ENCODE assay signal across 21 cellular contexts in the genomic region with DNA sequence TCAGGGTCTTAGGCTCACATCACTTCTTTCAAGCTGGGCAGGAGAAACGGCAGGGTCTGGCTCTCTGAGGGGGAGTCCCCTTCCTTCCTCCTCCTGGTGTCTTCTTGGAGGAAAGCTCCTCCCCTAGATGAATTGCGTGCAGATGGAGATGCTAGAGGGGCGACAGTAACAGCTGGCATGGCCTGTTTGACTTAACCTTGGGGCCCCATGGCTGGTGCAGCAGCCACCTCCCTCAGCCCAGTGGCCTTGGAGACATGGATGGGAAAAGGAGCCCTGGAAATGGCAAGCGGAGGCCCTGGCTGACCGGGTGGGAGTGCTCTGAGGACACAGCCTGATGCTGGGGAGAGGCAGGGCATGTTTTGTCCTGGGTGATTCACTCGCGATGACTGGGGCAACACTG. TPM values are rescaled to one million over a fixed set of nuclear protein-coding genes. Genes with fewer than 3 reads are reported as not detected.
A peak's percentile ranks its signal among the peaks of the same experiment; 100 is the strongest.
DNase-seq lines count a peak whose midpoint lies in the region; TF ChIP-seq lines count a peak whose summit lies in the region.
"Had no signal": no experiment of that assay in that cellular context is flagged by ENCODE, and none has a peak within 500 bp of the region (broad histone marks: within the 10 kb centered on the region; RNA-seq: fewer than 3 reads in every experiment).

No MANE protein-coding gene starts in this region.

- H3K36me3 ChIP-seq in adrenal gland (replicated peaks in 1 of 2) (no peaks in the 10 kb centered on the region), tibial nerve (no peaks in the 10 kb centered on the region)

- TF ChIP-seq POLR2A in adrenal gland (IDR thresholded peaks at IDR 0.05) (no peak), tibial nerve (IDR thresholded peaks at IDR 0.05) (no peak)

- peak overlapping the region in 3 of 5 donors; percentile 8 to 88 (median 62) for H3K27ac ChIP-seq in adrenal gland
- H3K27ac ChIP-seq in tibial nerve = no peak overlapping the region

- H3K4me3 ChIP-seq in adrenal gland (no peak overlapping the region), tibial nerve (no peak overlapping the region)

- TF ChIP-seq EP300 in tibial nerve (IDR thresholded peaks at IDR 0.05) = no peak

- no peak overlapping the region for H3K4me3 Mint-ChIP-seq in osteocyte (ENCODE audit: unreplicated experiment)
- H3K4me3 Mint-ChIP-seq: CD4-positive, CD25-positive, alpha-beta regulatory T cell had no signal

- DNase-seq in NCI-H82 (lab: John Stamatoyannopoulos, UW) (peak; percentile 29), NCI-H82 treated with DMSO at 0.1 percent for 48 hours (lab: John Stamatoyannopoulos, UW; ENCODE audit: unreplicated experiment) (no peak), NCI-H524 treated with DMSO at 0.1 percent for 48 hours (lab: John Stamatoyannopoulos, UW) (peak; percentile 71), adrenal gland (peak in 1 of 7 donors; percentile 42), osteocyte (ENCODE audit: extremely low spot score, unreplicated experiment) (no peak), tibial nerve (ENCODE audit: low spot score in 2 of 2) (no peak), GDM1 (lab: John Stamatoyannopoulos, UW) (no peak), NCI-H1092 (lab: John Stamatoyannopoulos, UW) (no peak)
- DNase-seq: 8988T; CD4-positive, CD25-positive, alpha-beta regulatory T cell; COR-L47; DMS 273 treated with DMSO at 0.1 percent for 48 hours; DND-41; NCI-H187; NCI-H69; NK-92 treated with Interleukin-12 subunit alpha and Interleukin-12 subunit beta, amount 100 ng/mL, for 24 hours; T-helper 2 cell had no signal

- no peaks in the 10 kb centered on the region for H3K9me3 Mint-ChIP-seq in osteocyte (ENCODE audit: unreplicated experiment)
- H3K9me3 Mint-ChIP-seq: CD4-positive, CD25-positive, alpha-beta regulatory T cell; IgD-negative memory B cell had no signal

- WGBS in adrenal gland, 4 donors = 48 to 66% (median 54%) methylated on average over 6 to 7 of the region's 7 CpGs
- WGBS in tibial nerve, 2 donors = 61 to 68% methylated on average over 7 of the region's 7 CpGs

- no peak for TF ChIP-seq CTCF in adrenal gland (IDR thresholded peaks at IDR 0.05)
- no peak for TF ChIP-seq CTCF in osteocyte (IDR thresholded peaks at IDR 0.05)
- TF ChIP-seq CTCF in tibial nerve (IDR thresholded peaks at IDR 0.05) = no peak

- no peaks in the 10 kb centered on the region for H3K27me3 ChIP-seq in adrenal gland
- H3K27me3 ChIP-seq in tibial nerve = peaks cover 0 to 22% of the 10 kb centered on the region in 2 donors

- H3K27ac Mint-ChIP-seq in osteocyte (ENCODE audit: unreplicated experiment) = peak overlapping the region; percentile 81
- H3K27ac Mint-ChIP-seq: CD4-positive, CD25-positive, alpha-beta regulatory T cell; IgD-negative memory B cell had no signal

- H3K9me3 ChIP-seq in adrenal gland (replicated peaks in 1 of 3) (no peaks in the 10 kb centered on the region), tibial nerve (no peaks in the 10 kb centered on the region)

- intact Hi-C loops in adrenal gland (cut with DNase I) = no loop called here

- peaks cover 26% of the 10 kb centered on the region for H3K4me1 Mint-ChIP-seq in osteocyte (ENCODE audit: unreplicated experiment)
- H3K4me1 Mint-ChIP-seq: IgD-negative memory B cell had no signal

- H3K27me3 Mint-ChIP-seq in osteocyte (ENCODE audit: unreplicated experiment) = peaks cover 2% of the 10 kb centered on the region

- H3K4me1 ChIP-seq in adrenal gland (replicated peaks in 1 of 2) (peaks cover 20 to 38% of the 10 kb centered on the region in 2 donors), tibial nerve (no peaks in the 10 kb centered on the region)

- no peaks in the 10 kb centered on the region for H3K36me3 Mint-ChIP-seq in osteocyte (ENCODE audit: unreplicated experiment)
- H3K36me3 Mint-ChIP-seq: CD4-positive, CD25-positive, alpha-beta regulatory T cell; IgD-negative memory B cell had no signal

RNA-seq across cellular contexts. Expression of a gene that starts 20.2 kb away (rescaled TPM):
- total RNA-seq in adrenal gland = 10 to 100 TPM in 6 of 8 donors, 1 to 10 TPM in 2; 5.8 to 31.0 (median 18.9) TPM
- 10 to 100 TPM in 1 of 3 donors, 1 to 10 TPM in 2; 4.9 to 11.3 (median 6.0) TPM for polyA plus RNA-seq in adrenal gland
- not detected in 2 replicates for total RNA-seq in osteocyte
- total RNA-seq in tibial nerve = 1 to 10 TPM in 1 of 4 donors, under 1 TPM in 1, not detected in 2; 0.84 to 2.0 TPM
- total RNA-seq: CD4-positive, CD25-positive, alpha-beta regulatory T cell; H4 had no signal
- polyA plus RNA-seq: AG04450; CD4-positive, CD25-positive, alpha-beta regulatory T cell; IgD-negative memory B cell had no signal

RNA-seq across cellular contexts. Expression of a gene that starts 23.8 kb away (rescaled TPM):
- total RNA-seq in adrenal gland (not detected), osteocyte (0.30 and 0.42 TPM in 2 replicates), tibial nerve (not detected)
- not detected for polyA plus RNA-seq in adrenal gland
- total RNA-seq: LHCN-M2 had no signal
- polyA plus RNA-seq: AG04450; CD4-positive, CD25-positive, alpha-beta regulatory T cell; IgD-negative memory B cell had no signal

RNA-seq across cellular contexts. Expression of a gene that starts 48.7 kb away (rescaled TPM):
- total RNA-seq in adrenal gland (10 to 100 TPM in 7 of 8 donors, 1 to 10 TPM in 1; 7.7 to 36.1 (median 24.3) TPM), osteocyte (0.40 and 1.2 TPM in 2 replicates), tibial nerve (10 to 100 TPM; 14.9 to 42.3 (median 17.0) TPM)
- 100 to 1,000 TPM in 1 of 3 donors, 10 to 100 TPM in 1, 1 to 10 TPM in 1; 5.4 to 100 (median 39.4) TPM for polyA plus RNA-seq in adrenal gland

Comparison
In these comparisons a context has a peak if more than half of its experiments do, and no peak if none do; other contexts are left out.
1. DNase-seq: peak in NCI-H82 (single experiment) and NCI-H524 treated with DMSO at 0.1 percent for 48 hours (single experiment); none in NCI-H82 treated with DMSO at 0.1 percent for 48 hours (single experiment), osteocyte (single experiment), tibial nerve (0 of 2), GDM1 (single experiment) and NCI-H1092 (single experiment).
2. H3K27ac ChIP-seq: peak in adrenal gland (3 of 5); none in tibial nerve (0 of 4).